In the genomic region with DNA sequence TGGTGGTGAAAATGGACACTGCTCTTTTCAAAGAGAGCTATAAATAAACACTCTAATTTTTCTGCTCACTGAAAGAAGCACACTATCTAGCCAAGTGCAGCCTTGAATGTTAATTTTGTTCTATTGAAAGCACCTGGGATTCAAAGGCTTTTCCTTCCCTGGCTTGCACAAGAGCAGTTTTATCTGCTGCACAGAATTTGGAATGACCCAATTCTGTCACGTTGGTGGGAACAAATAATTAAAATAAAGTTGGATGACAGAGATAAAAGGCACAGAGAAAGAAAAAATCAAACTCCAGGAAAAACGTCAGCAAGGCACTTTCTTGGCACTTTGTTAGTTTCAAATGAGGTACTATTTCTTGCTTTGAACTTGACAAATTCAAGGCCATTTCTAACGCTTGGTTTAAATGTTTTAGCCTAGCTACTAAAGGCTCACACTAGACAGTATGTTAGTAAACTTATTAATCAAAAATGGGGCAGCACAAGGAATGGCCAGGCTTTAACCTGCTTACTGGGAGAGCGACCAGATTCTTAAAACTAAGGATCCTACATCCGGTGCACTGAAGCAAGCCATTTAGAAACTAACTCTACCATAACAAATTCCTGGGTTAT, we compare ENCODE assay signal across 16 cellular contexts.
DNase-seq lines count a peak whose midpoint lies in the region; ATAC-seq and TF ChIP-seq lines count a peak whose summit lies in the region.
"Had no signal": no experiment of that assay in that cellular context is flagged by ENCODE, and none has a peak within 500 bp of the region (broad histone marks: within the 10 kb centered on the region; RNA-seq: fewer than 3 reads in every experiment).

No MANE protein-coding gene starts in this region.

- intact Hi-C loops in prostate gland (cut with DNase I) (no loop called here), left cardiac atrium (cut with DNase I) (no loop called here)

- ATAC-seq in activated naive CD4-positive, alpha-beta T cell treated with anti-CD3 and anti-CD28 coated beads, Interleukin-2, amount 50 U/mL, for 72 hours = no peak
- ATAC-seq in left cardiac atrium = no peak
- ATAC-seq: K562, Right ventricle myocardium inferior had no signal

- TF ChIP-seq CTCF in brain (conservative IDR thresholded peaks at IDR 0.05) = no peak
- TF ChIP-seq CTCF in prostate gland (IDR thresholded peaks at IDR 0.05) = no peak

- no peak for TF ChIP-seq POLR2A in prostate gland (IDR thresholded peaks at IDR 0.05)

- H3K79me1 ChIP-seq in mesendoderm (ENCODE audit: low read length) = no peaks in the 10 kb centered on the region

- no peak overlapping the region for H3K23ac ChIP-seq in mesendoderm (ENCODE audit: low read length)

- H3K79me2 ChIP-seq in mesendoderm (ENCODE audit: control insufficient read depth, insufficient read depth, low read length) = no peaks in the 10 kb centered on the region

- H3K56ac ChIP-seq in mesendoderm (ENCODE audit: low read length) = no peak overlapping the region

- H3K4ac ChIP-seq in mesendoderm (ENCODE audit: low read depth, low read length) = no peak overlapping the region

- no peak overlapping the region for H4K5ac ChIP-seq in mesendoderm (ENCODE audit: low read length)

- H3K4me1 ChIP-seq in mesendoderm (ENCODE audit: control insufficient read depth, low read depth, low read length) = no peaks in the 10 kb centered on the region
- no peaks in the 10 kb centered on the region for H3K4me1 ChIP-seq in prostate gland (replicated peaks)
- H3K4me1 ChIP-seq: Peyer's patch had no signal

- no peak overlapping the region for H3K9ac ChIP-seq in mesendoderm (ENCODE audit: low read length)

- no peak overlapping the region for H2AK5ac ChIP-seq in mesendoderm (ENCODE audit: low read length)

- DNase-seq in activated naive CD4-positive, alpha-beta T cell treated with anti-CD3 and anti-CD28 coated beads, Interleukin-2, amount 50 U/mL, for 72 hours (ENCODE audit: low spot score in 2 of 2) = no peak
- DNase-seq in mesendoderm (no peak), prostate gland (ENCODE audit: low spot score) (no peak), left cardiac atrium (no peak), NCI-H1105 treated with DMSO at 0.1 percent for 48 hours (lab: John Stamatoyannopoulos, UW) (no peak)
- DNase-seq in stimulated activated naive CD4-positive, alpha-beta T cell treated with Interleukin-2 at 50 U/mL for 16 hours (lab: John Stamatoyannopoulos, UW) = no peak
- DNase-seq: C1 segment of cervical spinal cord, MV-4-11, NCI-H1436, NCI-H2029, NCI-H774, Peyer's patch had no signal

- no peaks in the 10 kb centered on the region for H3K27me3 Mint-ChIP-seq in activated naive CD4-positive, alpha-beta T cell treated with anti-CD3 and anti-CD28 coated beads, Interleukin-2, amount 50 U/mL, for 24 hours
- peaks cover 3% of the 10 kb centered on the region for H3K27me3 Mint-ChIP-seq in brain

- no peaks in the 10 kb centered on the region for H3K27me3 ChIP-seq in mesendoderm (ENCODE audit: insufficient read depth, low read length, poor library complexity)
- H3K27me3 ChIP-seq in prostate gland (replicated peaks; ENCODE audit: insufficient read depth) = no peaks in the 10 kb centered on the region
- H3K27me3 ChIP-seq: Peyer's patch had no signal

- H3K27ac ChIP-seq in mesendoderm (ENCODE audit: low read depth, low read length) (no peak overlapping the region), prostate gland (no peak overlapping the region)
- H3K27ac ChIP-seq: Peyer's patch had no signal

- H4K8ac ChIP-seq in mesendoderm (ENCODE audit: low read depth, low read length) = no peak overlapping the region

- no peak overlapping the region for H2BK5ac ChIP-seq in mesendoderm (ENCODE audit: low read length)

- H3K4me2 ChIP-seq in mesendoderm (ENCODE audit: low read length) = no peak overlapping the region

- no peak overlapping the region for H2BK120ac ChIP-seq in mesendoderm (ENCODE audit: low read depth, low read length)

- peaks cover 4% of the 10 kb centered on the region for H3K9me3 Mint-ChIP-seq in activated naive CD4-positive, alpha-beta T cell treated with anti-CD3 and anti-CD28 coated beads, Interleukin-2, amount 50 U/mL, for 24 hours
- H3K9me3 Mint-ChIP-seq in activated naive CD4-positive, alpha-beta T cell treated with anti-CD3 and anti-CD28 coated beads, Interleukin-2, amount 50 U/mL, for 72 hours = peaks cover 0 to 4% of the 10 kb centered on the region in 2 donors
- peaks cover 0 to 15% (median 8%) of the 10 kb centered on the region in 5 experiments for H3K9me3 Mint-ChIP-seq in brain

- H3K36me3 ChIP-seq in mesendoderm (ENCODE audit: control insufficient read depth, insufficient read depth, low read length) = no peaks in the 10 kb centered on the region
- no peaks in the 10 kb centered on the region for H3K36me3 ChIP-seq in prostate gland
- H3K36me3 ChIP-seq: Peyer's patch had no signal

- no peaks in the 10 kb centered on the region for H3K9me3 ChIP-seq in prostate gland
- H3K9me3 ChIP-seq: Peyer's patch had no signal

- H3K4me1 Mint-ChIP-seq in activated naive CD4-positive, alpha-beta T cell treated with anti-CD3 and anti-CD28 coated beads, Interleukin-2, amount 50 U/mL, for 24 hours = peaks cover 55% of the 10 kb centered on the region
- peaks cover 52% of the 10 kb centered on the region for H3K4me1 Mint-ChIP-seq in brain

- H2BK15ac ChIP-seq in mesendoderm (replicated peaks; ENCODE audit: low read depth) = peak overlapping the region; percentile 57

- no peak overlapping the region for H3K18ac ChIP-seq in mesendoderm (ENCODE audit: low read length)

- WGBS in mesendoderm (ENCODE audit: extremely low coverage, insufficient coverage, low lambda C conversion rate) = no CpG with 5 or more reads among the region's 5 CpGs
- 43% methylated on average over 5 of the region's 5 CpGs for WGBS in prostate gland

- H3K36me3 Mint-ChIP-seq in activated naive CD4-positive, alpha-beta T cell treated with anti-CD3 and anti-CD28 coated beads, Interleukin-2, amount 50 U/mL, for 24 hours = peaks cover 19% of the 10 kb centered on the region
- peaks cover 0 to 22% of the 10 kb centered on the region in 2 donors for H3K36me3 Mint-ChIP-seq in activated naive CD4-positive, alpha-beta T cell treated with anti-CD3 and anti-CD28 coated beads, Interleukin-2, amount 50 U/mL, for 72 hours
- H3K36me3 Mint-ChIP-seq in brain = no peaks in the 10 kb centered on the region

- H3K27ac Mint-ChIP-seq in activated naive CD4-positive, alpha-beta T cell treated with anti-CD3 and anti-CD28 coated beads, Interleukin-2, amount 50 U/mL, for 24 hours = no peak overlapping the region
- H3K27ac Mint-ChIP-seq in activated naive CD4-positive, alpha-beta T cell treated with anti-CD3 and anti-CD28 coated beads, Interleukin-2, amount 50 U/mL, for 72 hours = no peak overlapping the region
- H3K27ac Mint-ChIP-seq in brain = peak overlapping the region in 4 of 5 experiments; percentile 64 to 89 (median 78)

- H3K4me3 ChIP-seq in mesendoderm (ENCODE audit: low read length) (no peak overlapping the region), prostate gland (no peak overlapping the region)
- H3K4me3 ChIP-seq: K562, Peyer's patch had no signal

- peak overlapping the region; percentile 11 for H3K4me3 Mint-ChIP-seq in activated naive CD4-positive, alpha-beta T cell treated with anti-CD3 and anti-CD28 coated beads, Interleukin-2, amount 50 U/mL, for 24 hours
- peak overlapping the region in 1 of 5 experiments; percentile 49 for H3K4me3 Mint-ChIP-seq in brain

Comparison
In these comparisons a context has a peak if more than half of its experiments do, and no peak if none do; other contexts are left out.
1. H3K27ac Mint-ChIP-seq: peak in brain (4 of 5); none in activated naive CD4-positive, alpha-beta T cell treated with anti-CD3 and anti-CD28 coated beads, Interleukin-2, amount 50 U/mL, for 24 hours (single experiment) and activated naive CD4-positive, alpha-beta T cell treated with anti-CD3 and anti-CD28 coated beads, Interleukin-2, amount 50 U/mL, for 72 hours (0 of 2).